In genomic region chr2:140586379-140586778, GRCh38 we compare ENCODE assay signal across 8 cellular contexts.
DNase-seq lines count a peak whose midpoint lies in the region; ATAC-seq and TF ChIP-seq lines count a peak whose summit lies in the region.

No MANE protein-coding gene starts in this region.

- CTCF ChIA-PET in activated CD4-positive, alpha-beta memory T cell treated with anti-CD3 and anti-CD28 coated beads, Interleukin-2, amount 10 ng/mL, durations not matched to agents 7 days and 5 days (lab: Charles Lee) = no interaction called here

- no peaks in the 10 kb centered on the region for H3K9me3 ChIP-seq in esophagus muscularis mucosa

- POLR2A ChIA-PET in activated CD4-positive, alpha-beta memory T cell treated with anti-CD3 and anti-CD28 coated beads, Interleukin-2, amount 10 ng/mL, durations not matched to agents 7 days and 5 days (lab: Charles Lee) = no interaction called here

- no peak overlapping the region for H3K4me3 ChIP-seq in esophagus muscularis mucosa

- intact Hi-C loops in esophagus muscularis mucosa (cut with DNase I) = no loop called here

- no peak for TF ChIP-seq EP300 in esophagus muscularis mucosa (IDR thresholded peaks at IDR 0.05)

- no peaks in the 10 kb centered on the region for H3K27me3 ChIP-seq in esophagus muscularis mucosa

- ATAC-seq in GM19397 (IDR thresholded peaks at IDR 0.05; ENCODE audit: unreplicated experiment) (peak; percentile 91), HG03378 (IDR thresholded peaks at IDR 0.05; ENCODE audit: unreplicated experiment) (peak; percentile 95)

- H3K9me3 Mint-ChIP-seq in activated CD4-positive, alpha-beta memory T cell treated with anti-CD3 and anti-CD28 coated beads, Interleukin-2, amount 10 ng/mL, durations not matched to agents 7 days and 5 days = peaks cover 8% of the 10 kb centered on the region

- H3K4me3 Mint-ChIP-seq in activated CD4-positive, alpha-beta memory T cell treated with anti-CD3 and anti-CD28 coated beads, Interleukin-2, amount 10 ng/mL, durations not matched to agents 7 days and 5 days = no peak overlapping the region

- no peaks in the 10 kb centered on the region for H3K27me3 Mint-ChIP-seq in activated CD4-positive, alpha-beta memory T cell treated with anti-CD3 and anti-CD28 coated beads, Interleukin-2, amount 10 ng/mL, durations not matched to agents 7 days and 5 days

- H3K27ac Mint-ChIP-seq in activated CD4-positive, alpha-beta memory T cell treated with anti-CD3 and anti-CD28 coated beads, Interleukin-2, amount 10 ng/mL, durations not matched to agents 7 days and 5 days = no peak overlapping the region

- DNase-seq in COLO829 (ENCODE audit: low spot score) (peak; percentile 13), SK-N-DZ (ENCODE audit: low spot score) (peak; percentile 17), left kidney (ENCODE audit: low read depth, low spot score) (peak; percentile 22), esophagus muscularis mucosa (ENCODE audit: extremely low spot score) (no peak), GOT3 (lab: John Stamatoyannopoulos, UW) (no peak)
- DNase-seq in activated CD4-positive, alpha-beta memory T cell treated with anti-CD3 and anti-CD28 coated beads, Interleukin-2, amount 10 ng/mL, durations not matched to agents 7 days and 5 days = no peak

- no peaks in the 10 kb centered on the region for H3K36me3 Mint-ChIP-seq in activated CD4-positive, alpha-beta memory T cell treated with anti-CD3 and anti-CD28 coated beads, Interleukin-2, amount 10 ng/mL, durations not matched to agents 7 days and 5 days (ENCODE audit: low read depth)

- no peaks in the 10 kb centered on the region for H3K4me1 ChIP-seq in esophagus muscularis mucosa

- no peak for TF ChIP-seq POLR2A in esophagus muscularis mucosa (IDR thresholded peaks at IDR 0.05; ENCODE audit: low read depth)

- no peak for TF ChIP-seq CTCF in esophagus muscularis mucosa (IDR thresholded peaks at IDR 0.05)

- H3K36me3 ChIP-seq in esophagus muscularis mucosa = no peaks in the 10 kb centered on the region

- WGBS in esophagus muscularis mucosa = 84% methylated on average over 2 of the region's 2 CpGs

- no peaks in the 10 kb centered on the region for H3K4me1 Mint-ChIP-seq in activated CD4-positive, alpha-beta memory T cell treated with anti-CD3 and anti-CD28 coated beads, Interleukin-2, amount 10 ng/mL, durations not matched to agents 7 days and 5 days

- no peak overlapping the region for H3K27ac ChIP-seq in esophagus muscularis mucosa (replicated peaks in 1 of 4)

Comparison
In these comparisons a context has a peak if more than half of its experiments do, and no peak if none do; other contexts are left out.
1. DNase-seq: peak in COLO829 (single experiment), SK-N-DZ (single experiment) and left kidney (single experiment); none in esophagus muscularis mucosa (single experiment), activated CD4-positive, alpha-beta memory T cell treated with anti-CD3 and anti-CD28 coated beads, Interleukin-2, amount 10 ng/mL, durations not matched to agents 7 days and 5 days (single experiment) and GOT3 (single experiment).